In genomic region chr7:107911981-107912380, GRCh38 we compare ENCODE assay signal across 15 cellular contexts. TPM values are rescaled to one million over a fixed set of nuclear protein-coding genes. Genes with fewer than 3 reads are reported as not detected.
DNase-seq lines count a peak whose midpoint lies in the region; ATAC-seq and TF ChIP-seq lines count a peak whose summit lies in the region.
"Had no signal": no experiment of that assay in that cellular context is flagged by ENCODE, and none has a peak within 500 bp of the region (broad histone marks: within the 10 kb centered on the region; RNA-seq: fewer than 3 reads in every experiment).

No MANE protein-coding gene starts in this region.

- no peak for ATAC-seq in activated naive CD8-positive, alpha-beta T cell treated with anti-CD3 and anti-CD28 coated beads, Interleukin-2, amount 50 U/mL, for 24 hours
- ATAC-seq: HCT116 had no signal

- H3K4me1 Mint-ChIP-seq in activated naive CD8-positive, alpha-beta T cell (ENCODE audit: low read depth): peaks cover 19% of the 10 kb centered on the region
- peaks cover 25% of the 10 kb centered on the region for H3K4me1 Mint-ChIP-seq in activated naive CD8-positive, alpha-beta T cell treated with anti-CD3 and anti-CD28 coated beads, Interleukin-2, amount 50 U/mL, for 24 hours
- H3K4me1 Mint-ChIP-seq in dendritic cell treated with granulocyte-macrophage colony-stimulating factor and Interleukin-4, amounts not matched to agents 40 ng/mL and 50 ng/mL, for 4 days (ENCODE audit: low read depth): peaks cover 46% of the 10 kb centered on the region

- H4K8ac ChIP-seq in mesendoderm (ENCODE audit: low read depth, low read length): no peak overlapping the region

- no peak overlapping the region for H4K5ac ChIP-seq in mesendoderm (ENCODE audit: low read length)

- H3K4me1 ChIP-seq in HEK293 (ENCODE audit: control insufficient read depth, insufficient read depth, low read length): no peaks in the 10 kb centered on the region
- H3K4me1 ChIP-seq in vagina: no peaks in the 10 kb centered on the region
- H3K4me1 ChIP-seq in mesendoderm (ENCODE audit: control insufficient read depth, low read depth, low read length): no peaks in the 10 kb centered on the region
- H3K4me1 ChIP-seq: BE2C, Caco-2 had no signal

- H3K9me3 ChIP-seq in HEK293 (ENCODE audit: control insufficient read depth, insufficient read depth, low read depth, low read length): no peaks in the 10 kb centered on the region
- no peaks in the 10 kb centered on the region for H3K9me3 ChIP-seq in vagina
- H3K9me3 ChIP-seq: BE2C, Caco-2 had no signal

- H2BK120ac ChIP-seq in mesendoderm (ENCODE audit: low read depth, low read length): no peak overlapping the region

- peak overlapping the region; percentile 2 for H3K27ac Mint-ChIP-seq in activated naive CD8-positive, alpha-beta T cell
- no peak overlapping the region for H3K27ac Mint-ChIP-seq in activated naive CD8-positive, alpha-beta T cell treated with anti-CD3 and anti-CD28 coated beads, Interleukin-2, amount 50 U/mL, for 24 hours
- H3K27ac Mint-ChIP-seq in dendritic cell treated with granulocyte-macrophage colony-stimulating factor and Interleukin-4, amounts not matched to agents 40 ng/mL and 50 ng/mL, for 4 days: peak overlapping the region; percentile 1
- H3K27ac Mint-ChIP-seq: CD4-positive, alpha-beta T cell; IgD-negative memory B cell had no signal

- H3K36me3 ChIP-seq in HEK293 (ENCODE audit: control insufficient read depth in 2 of 2, insufficient read depth in 1 of 2, low read length in 2 of 2) (peaks cover 41 to 70% of the 10 kb centered on the region in 2 experiments), vagina (peaks cover 0 to 43% of the 10 kb centered on the region in 2 donors), mesendoderm (ENCODE audit: control insufficient read depth, insufficient read depth, low read length) (peaks cover 3% of the 10 kb centered on the region)

- H3K18ac ChIP-seq in mesendoderm (ENCODE audit: low read length): no peak overlapping the region

- H2BK15ac ChIP-seq in mesendoderm (replicated peaks; ENCODE audit: low read depth): no peak overlapping the region

- no peak overlapping the region for H3K56ac ChIP-seq in mesendoderm (ENCODE audit: low read length)

- H2BK5ac ChIP-seq in mesendoderm (ENCODE audit: low read length): no peak overlapping the region

- intact Hi-C loops in dendritic cell treated with granulocyte-macrophage colony-stimulating factor and Interleukin-4, amounts not matched to agents 40 ng/mL and 50 ng/mL, for 4 days (cut with micrococcal nuclease): no loop called here
- intact Hi-C loops in vagina (cut with DNase I): no loop called here

- H3K4me2 ChIP-seq in mesendoderm (ENCODE audit: low read length): no peak overlapping the region

- no peak overlapping the region for H3K27ac ChIP-seq in HEK293 (ENCODE audit: extremely low read depth, low read depth, low read length)
- no peak overlapping the region for H3K27ac ChIP-seq in vagina
- no peak overlapping the region for H3K27ac ChIP-seq in mesendoderm (ENCODE audit: low read depth, low read length)

- H3K79me2 ChIP-seq in mesendoderm (ENCODE audit: control insufficient read depth, insufficient read depth, low read length): no peaks in the 10 kb centered on the region

- H3K23ac ChIP-seq in mesendoderm (ENCODE audit: low read length): no peak overlapping the region

- CTCF ChIA-PET in HEK293 (lab: Yijun Ruan, JAX): interaction anchor here (0.6 to 0.7 kb wide), 2 partner anchors 29 to 965 kb away, joined by 4 to 5 read pairs; no protein-coding TSS in a partner anchor

- TF ChIP-seq CTCF in HEK293 (tag by site-specific recombination; IDR thresholded peaks at IDR 0.05) (no peak), vagina (IDR thresholded peaks at IDR 0.05) (no peak)

- H3K4me3 Mint-ChIP-seq in activated naive CD8-positive, alpha-beta T cell: no peak overlapping the region
- no peak overlapping the region for H3K4me3 Mint-ChIP-seq in activated naive CD8-positive, alpha-beta T cell treated with anti-CD3 and anti-CD28 coated beads, Interleukin-2, amount 50 U/mL, for 24 hours
- no peak overlapping the region for H3K4me3 Mint-ChIP-seq in dendritic cell treated with granulocyte-macrophage colony-stimulating factor and Interleukin-4, amounts not matched to agents 40 ng/mL and 50 ng/mL, for 4 days
- H3K4me3 Mint-ChIP-seq: CD4-positive, alpha-beta T cell; IgD-negative memory B cell had no signal

- peaks cover 4% of the 10 kb centered on the region for H3K9me3 Mint-ChIP-seq in activated naive CD8-positive, alpha-beta T cell (ENCODE audit: low read depth)
- H3K9me3 Mint-ChIP-seq in activated naive CD8-positive, alpha-beta T cell treated with anti-CD3 and anti-CD28 coated beads, Interleukin-2, amount 50 U/mL, for 24 hours: no peaks in the 10 kb centered on the region
- H3K9me3 Mint-ChIP-seq in dendritic cell treated with granulocyte-macrophage colony-stimulating factor and Interleukin-4, amounts not matched to agents 40 ng/mL and 50 ng/mL, for 4 days: peaks cover 8% of the 10 kb centered on the region

- TF ChIP-seq POLR2A in vagina (IDR thresholded peaks at IDR 0.05): no peak

- peaks cover 1% of the 10 kb centered on the region for H3K79me1 ChIP-seq in mesendoderm (ENCODE audit: low read length)

- POLR2A ChIA-PET in HEK293 (lab: Yijun Ruan, JAX): no interaction called here

- H3K27me3 Mint-ChIP-seq in activated naive CD8-positive, alpha-beta T cell: no peaks in the 10 kb centered on the region
- H3K27me3 Mint-ChIP-seq in activated naive CD8-positive, alpha-beta T cell treated with anti-CD3 and anti-CD28 coated beads, Interleukin-2, amount 50 U/mL, for 24 hours: no peaks in the 10 kb centered on the region
- H3K27me3 Mint-ChIP-seq in dendritic cell treated with granulocyte-macrophage colony-stimulating factor and Interleukin-4, amounts not matched to agents 40 ng/mL and 50 ng/mL, for 4 days: no peaks in the 10 kb centered on the region
- H3K27me3 Mint-ChIP-seq: CD4-positive, alpha-beta T cell; IgD-negative memory B cell had no signal

- H3K9ac ChIP-seq in mesendoderm (ENCODE audit: low read length): no peak overlapping the region

- H3K27me3 ChIP-seq in vagina (no peaks in the 10 kb centered on the region), mesendoderm (ENCODE audit: insufficient read depth, low read length, poor library complexity) (no peaks in the 10 kb centered on the region)
- H3K27me3 ChIP-seq: BE2C had no signal

- no peak for DNase-seq in activated naive CD8-positive, alpha-beta T cell treated with anti-CD3 and anti-CD28 coated beads, Interleukin-2, amount 50 U/mL, for 24 hours
- DNase-seq in vagina (ENCODE audit: extremely low spot score in 2 of 2): no peak
- DNase-seq in mesendoderm: no peak
- DNase-seq: ACHN; BE2C; C1 segment of cervical spinal cord; Caco-2; CD4-positive, alpha-beta T cell; GOT3; H7 had no signal

- H3K4ac ChIP-seq in mesendoderm (ENCODE audit: low read depth, low read length): no peak overlapping the region

- no peak overlapping the region for H2AK5ac ChIP-seq in mesendoderm (ENCODE audit: low read length)

- H3K4me3 ChIP-seq in HEK293 (ENCODE audit: low read depth, low read length): no peak overlapping the region
- H3K4me3 ChIP-seq in vagina: no peak overlapping the region
- H3K4me3 ChIP-seq in mesendoderm (ENCODE audit: low read length): no peak overlapping the region

- WGBS in mesendoderm (ENCODE audit: extremely low coverage, insufficient coverage, low lambda C conversion rate): no CpG with 5 or more reads among the region's 2 CpGs

- peaks cover 30% of the 10 kb centered on the region for H3K36me3 Mint-ChIP-seq in activated naive CD8-positive, alpha-beta T cell
- H3K36me3 Mint-ChIP-seq in activated naive CD8-positive, alpha-beta T cell treated with anti-CD3 and anti-CD28 coated beads, Interleukin-2, amount 50 U/mL, for 24 hours (ENCODE audit: low read depth): peaks cover 68% of the 10 kb centered on the region
- H3K36me3 Mint-ChIP-seq in dendritic cell treated with granulocyte-macrophage colony-stimulating factor and Interleukin-4, amounts not matched to agents 40 ng/mL and 50 ng/mL, for 4 days (ENCODE audit: low read depth): peaks cover 90% of the 10 kb centered on the region

TF ChIP-seq in HEK293, 187 proteins besides CTCF, POLR2A, EP300 and RAD21:
- no peak for TF ChIP-seq GLI2 (tag by site-specific recombination; IDR thresholded peaks at IDR 0.05; ENCODE audit: borderline replicate concordance, low read depth)
- TF ChIP-seq ZBTB48 (tag by site-specific recombination; IDR thresholded peaks at IDR 0.05): no peak
- TF ChIP-seq ZNF146 (tag by site-specific recombination; IDR thresholded peaks at IDR 0.05): peak; percentile 98

RNA-seq across cellular contexts. Expression of gene DLD, which starts 21.0 kb away (rescaled TPM):
- 67.8 TPM for total RNA-seq in vagina
- polyA plus RNA-seq in mesendoderm (2013, experiment 1 of 2): 99.0 TPM
- 101 TPM for polyA plus RNA-seq in mesendoderm (2013, experiment 2 of 2)
